1 cellular context compared by ENCODE assay signal in genomic region chr11:14541180-14541579, GRCh38.
TF ChIP-seq lines count a peak whose summit lies in the region.

No MANE protein-coding gene starts in this region.

TF ChIP-seq in liver, 16 proteins besides CTCF, POLR2A, EP300 and RAD21 (continued from another document):
- TF ChIP-seq MAX (IDR thresholded peaks at IDR 0.05) = peak; percentile 78
- TF ChIP-seq NR2F2 (IDR thresholded peaks at IDR 0.05) = peak; percentile 86
- TF ChIP-seq SP1 (IDR thresholded peaks at IDR 0.05) = peak; percentile 98
- TF ChIP-seq FOXA1 (IDR thresholded peaks at IDR 0.05) = peak; percentile 27
